17 cellular contexts compared by ENCODE assay signal in the genomic region with DNA sequence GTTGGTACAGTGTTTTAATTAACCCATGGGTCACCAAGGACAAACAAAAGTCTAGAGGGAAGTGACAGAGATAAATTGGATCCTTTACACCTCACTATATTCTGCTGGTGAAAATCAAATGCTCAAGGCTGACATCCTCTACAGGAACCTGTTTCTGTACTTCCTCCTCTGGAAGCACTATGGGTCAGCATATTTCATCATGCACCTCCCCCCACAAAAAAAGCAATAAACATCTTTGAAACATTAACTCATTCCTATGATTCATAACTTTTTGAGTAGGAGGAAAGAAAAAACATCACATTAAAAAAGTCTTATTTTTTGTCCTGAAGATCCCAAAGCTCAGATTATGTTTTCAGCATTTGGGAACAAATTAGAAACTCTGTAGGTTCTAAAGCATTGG.
A peak's percentile ranks its signal among the peaks of the same experiment; 100 is the strongest.
DNase-seq lines count a peak whose midpoint lies in the region; ATAC-seq and TF ChIP-seq lines count a peak whose summit lies in the region.
"Had no signal": no experiment of that assay in that cellular context is flagged by ENCODE, and none has a peak within 500 bp of the region (broad histone marks: within the 10 kb centered on the region; RNA-seq: fewer than 3 reads in every experiment).

No MANE protein-coding gene starts in this region.

- TF ChIP-seq RAD21 in IMR-90 (IDR thresholded peaks at IDR 0.05; ENCODE audit: low read length), result no peak

- H3K27ac ChIP-seq in IMR-90 (ENCODE audit: insufficient read depth, low read length), result no peak overlapping the region
- H3K27ac ChIP-seq: Peyer's patch had no signal

- no peaks in the 10 kb centered on the region for H3K4me1 Mint-ChIP-seq in activated CD8-positive, alpha-beta T cell treated with anti-CD3 and anti-CD28 coated beads for 36 hours (ENCODE audit: low read depth)
- H3K4me1 Mint-ChIP-seq: CD4-positive, alpha-beta memory T cell; IgD-negative memory B cell had no signal

- no peaks in the 10 kb centered on the region for H3K9me3 Mint-ChIP-seq in activated CD8-positive, alpha-beta T cell treated with anti-CD3 and anti-CD28 coated beads for 36 hours

- no peaks in the 10 kb centered on the region for H3K4me1 ChIP-seq in IMR-90 (ENCODE audit: control insufficient read depth, insufficient read depth, low read length)
- H3K4me1 ChIP-seq: BE2C, Peyer's patch had no signal

- POLR2A ChIA-PET in IMR-90 (lab: Charles Lee; ENCODE audit: unreplicated experiment), result no interaction called here
- POLR2A ChIA-PET in activated CD8-positive, alpha-beta T cell treated with anti-CD3 and anti-CD28 coated beads for 36 hours (lab: Charles Lee), result no interaction called here

- H3K18ac ChIP-seq in IMR-90 (ENCODE audit: low read depth, low read length), result no peak overlapping the region

- no peak overlapping the region for H2AK9ac ChIP-seq in IMR-90 (replicated peaks; ENCODE audit: low read depth, low read length, poor library complexity)

- TF ChIP-seq CTCF in IMR-90 (conservative IDR thresholded peaks at IDR 0.05; ENCODE audit: low read depth, low read length) (no peak), fibroblast of mammary gland (conservative IDR thresholded peaks at IDR 0.05; ENCODE audit: control insufficient read depth, insufficient read depth, low read depth, low read length) (no peak)
- no peak for TF ChIP-seq CTCF in activated CD8-positive, alpha-beta T cell treated with anti-CD3 and anti-CD28 coated beads for 36 hours (IDR thresholded peaks at IDR 0.05)

- no peak overlapping the region for H4K91ac ChIP-seq in IMR-90 (ENCODE audit: insufficient read depth, low read depth, low read length)

- no peaks in the 10 kb centered on the region for H3K27me3 Mint-ChIP-seq in activated CD8-positive, alpha-beta T cell treated with anti-CD3 and anti-CD28 coated beads for 36 hours
- H3K27me3 Mint-ChIP-seq: CD4-positive, alpha-beta memory T cell; IgD-negative memory B cell had no signal

- no peaks in the 10 kb centered on the region for H3K79me1 ChIP-seq in IMR-90 (ENCODE audit: low read depth in 1 of 2, low read length in 2 of 2)

- H3K27ac Mint-ChIP-seq in activated CD8-positive, alpha-beta T cell treated with anti-CD3 and anti-CD28 coated beads for 36 hours, result no peak overlapping the region
- H3K27ac Mint-ChIP-seq: CD4-positive, alpha-beta memory T cell; IgD-negative memory B cell had no signal

- no peak overlapping the region for H4K5ac ChIP-seq in IMR-90 (ENCODE audit: low read depth, low read length)

- no peak overlapping the region for H2BK5ac ChIP-seq in IMR-90 (ENCODE audit: low read depth, low read length, poor library complexity, severe bottlenecking)

- no peak overlapping the region for H2BK15ac ChIP-seq in IMR-90 (ENCODE audit: low read depth, low read length)

- CTCF ChIA-PET in IMR-90 (lab: Yijun Ruan, JAX), result no interaction called here
- CTCF ChIA-PET in activated CD8-positive, alpha-beta T cell treated with anti-CD3 and anti-CD28 coated beads for 36 hours (lab: Charles Lee), result no interaction called here

- H3K9ac ChIP-seq in IMR-90 (ENCODE audit: low read depth, low read length), result no peak overlapping the region

- in situ Hi-C loops in IMR-90 (cut with MboI; ENCODE audit: low sequenced_read_pairs), result no loop called here

- DNase-seq in IMR-90 (peak; percentile 0), NCI-H226 (peak; percentile 1), fibroblast of mammary gland (ENCODE audit: low read depth) (peak; percentile 36), non-pigmented ciliary epithelial cell (ENCODE audit: low read depth) (peak; percentile 10)
- DNase-seq in activated CD8-positive, alpha-beta T cell treated with anti-CD3 and anti-CD28 coated beads for 36 hours, result no peak
- DNase-seq: BE2C; CD4-positive, alpha-beta memory T cell; NCI-H1105; NCI-H187; NCI-H446 treated with DMSO at 0.1 percent for 48 hours; NCI-H82; Peyer's patch; SHP77 treated with DMSO at 0.1 percent for 48 hours had no signal

- no peak overlapping the region for H3K56ac ChIP-seq in IMR-90 (ENCODE audit: extremely low read depth, insufficient read depth, low read length)

- peaks cover 14% of the 10 kb centered on the region for H3K9me3 ChIP-seq in IMR-90 (ENCODE audit: control insufficient read depth, insufficient read depth, low read length)
- H3K9me3 ChIP-seq: BE2C, Peyer's patch had no signal

- H3K23ac ChIP-seq in IMR-90 (ENCODE audit: low read depth, low read length), result no peak overlapping the region

- no peaks in the 10 kb centered on the region for H3K36me3 Mint-ChIP-seq in activated CD8-positive, alpha-beta T cell treated with anti-CD3 and anti-CD28 coated beads for 36 hours (ENCODE audit: low read depth)
- H3K36me3 Mint-ChIP-seq: CD4-positive, alpha-beta memory T cell had no signal

- H3K4me3 Mint-ChIP-seq in activated CD8-positive, alpha-beta T cell treated with anti-CD3 and anti-CD28 coated beads for 36 hours, result no peak overlapping the region
- H3K4me3 Mint-ChIP-seq: CD4-positive, alpha-beta memory T cell; IgD-negative memory B cell had no signal

- dilution Hi-C loops in IMR-90 (cut with HindIII; ENCODE audit: low sequenced_read_pairs, unreplicated experiment), result no loop called here

- H3K9me1 ChIP-seq in IMR-90 (ENCODE audit: insufficient read depth, low read length), result no peaks in the 10 kb centered on the region

- no peak for TF ChIP-seq POLR2A in IMR-90 (IDR thresholded peaks at IDR 0.05; ENCODE audit: low read depth, low read length)

- no peak overlapping the region for H2AFZ ChIP-seq in IMR-90 (replicated peaks; ENCODE audit: low read length, poor library complexity)

- no peaks in the 10 kb centered on the region for H4K20me1 ChIP-seq in IMR-90 (ENCODE audit: insufficient read depth, low read length)

- no peak for ATAC-seq in IMR-90 (ENCODE audit: low read depth)
- ATAC-seq in GM21717 (IDR thresholded peaks at IDR 0.05; ENCODE audit: unreplicated experiment), result no peak
- no peak for ATAC-seq in HG02571 (IDR thresholded peaks at IDR 0.05; ENCODE audit: unreplicated experiment)
- no peak for ATAC-seq in activated CD8-positive, alpha-beta T cell treated with anti-CD3 and anti-CD28 coated beads for 36 hours
- no peak for ATAC-seq in HG02840 (IDR thresholded peaks at IDR 0.05; ENCODE audit: low FRiP score, unreplicated experiment)

- no peaks in the 10 kb centered on the region for H3K36me3 ChIP-seq in IMR-90 (ENCODE audit: control insufficient read depth, insufficient read depth, low read length)
- H3K36me3 ChIP-seq: BE2C, Peyer's patch had no signal

- H2AK5ac ChIP-seq in IMR-90 (ENCODE audit: low read depth, low read length), result no peak overlapping the region

- no peak overlapping the region for H2BK20ac ChIP-seq in IMR-90 (ENCODE audit: low read depth, low read length)

- intact Hi-C loops in IMR-90 (cut with micrococcal nuclease), result no loop called here
- intact Hi-C loops in activated CD8-positive, alpha-beta T cell treated with anti-CD3 and anti-CD28 coated beads for 36 hours (cut with micrococcal nuclease), result no loop called here

- no TSS peak for BruUV-seq in IMR-90 (replicated peaks; lab: Mats Ljungman, UMichigan)

- H2BK120ac ChIP-seq in IMR-90 (ENCODE audit: low read depth, low read length), result no peak overlapping the region

- H3K4me2 ChIP-seq in IMR-90 (ENCODE audit: low read depth, low read length), result no peak overlapping the region

- no peak overlapping the region for H3K14ac ChIP-seq in IMR-90 (replicated peaks; ENCODE audit: low read depth, low read length)

- H3K4ac ChIP-seq in IMR-90 (ENCODE audit: low read depth, low read length), result no peak overlapping the region

- H3K27me3 ChIP-seq in IMR-90 (ENCODE audit: control insufficient read depth, insufficient read depth, low read length), result no peaks in the 10 kb centered on the region
- H3K27me3 ChIP-seq: BE2C, Peyer's patch had no signal

- H3K4me3 ChIP-seq in IMR-90 (ENCODE audit: insufficient read depth, low read depth, low read length), result no peak overlapping the region
- H3K4me3 ChIP-seq in fibroblast of mammary gland (ENCODE audit: control insufficient read depth, low read depth, low read length), result no peak overlapping the region
- H3K4me3 ChIP-seq: Peyer's patch had no signal

- H4K8ac ChIP-seq in IMR-90 (ENCODE audit: low read depth in 2 of 2, low read length in 2 of 2), result no peak overlapping the region

TF ChIP-seq in IMR-90, 13 proteins besides CTCF, POLR2A, EP300 and RAD21:
- TF ChIP-seq, protein P1, sequence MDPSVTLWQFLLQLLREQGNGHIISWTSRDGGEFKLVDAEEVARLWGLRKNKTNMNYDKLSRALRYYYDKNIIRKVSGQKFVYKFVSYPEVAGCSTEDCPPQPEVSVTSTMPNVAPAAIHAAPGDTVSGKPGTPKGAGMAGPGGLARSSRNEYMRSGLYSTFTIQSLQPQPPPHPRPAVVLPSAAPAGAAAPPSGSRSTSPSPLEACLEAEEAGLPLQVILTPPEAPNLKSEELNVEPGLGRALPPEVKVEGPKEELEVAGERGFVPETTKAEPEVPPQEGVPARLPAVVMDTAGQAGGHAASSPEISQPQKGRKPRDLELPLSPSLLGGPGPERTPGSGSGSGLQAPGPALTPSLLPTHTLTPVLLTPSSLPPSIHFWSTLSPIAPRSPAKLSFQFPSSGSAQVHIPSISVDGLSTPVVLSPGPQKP (IDR thresholded peaks at IDR 0.05; ENCODE audit: borderline replicate concordance, low read depth, low read length), result no peak
- TF ChIP-seq BHLHE40 (IDR thresholded peaks at IDR 0.05; ENCODE audit: low read depth, low read length) (no peak), CHD1 (IDR thresholded peaks at IDR 0.05; ENCODE audit: low read depth, low read length) (no peak), RFX5 (IDR thresholded peaks at IDR 0.05; ENCODE audit: low read depth, low read length) (no peak), MAZ (IDR thresholded peaks at IDR 0.05; ENCODE audit: borderline replicate concordance, low read depth, low read length) (no peak), MAFK (IDR thresholded peaks at IDR 0.05; ENCODE audit: low read depth, low read length) (no peak), FOS (IDR thresholded peaks at IDR 0.05; ENCODE audit: low read depth, low read length) (no peak), CEBPB (IDR thresholded peaks at IDR 0.05; ENCODE audit: low read depth, low read length) (no peak), MXI1 (IDR thresholded peaks at IDR 0.05; ENCODE audit: borderline replicate concordance, low read depth, low read length) (no peak), RCOR1 (IDR thresholded peaks at IDR 0.05; ENCODE audit: insufficient replicate concordance, low read length) (no peak), NFE2L2 (IDR thresholded peaks at IDR 0.05; ENCODE audit: low read depth, low read length) (no peak), SMC3 (IDR thresholded peaks at IDR 0.05; ENCODE audit: low read depth, low read length) (no peak)
- TF ChIP-seq, protein P2, sequence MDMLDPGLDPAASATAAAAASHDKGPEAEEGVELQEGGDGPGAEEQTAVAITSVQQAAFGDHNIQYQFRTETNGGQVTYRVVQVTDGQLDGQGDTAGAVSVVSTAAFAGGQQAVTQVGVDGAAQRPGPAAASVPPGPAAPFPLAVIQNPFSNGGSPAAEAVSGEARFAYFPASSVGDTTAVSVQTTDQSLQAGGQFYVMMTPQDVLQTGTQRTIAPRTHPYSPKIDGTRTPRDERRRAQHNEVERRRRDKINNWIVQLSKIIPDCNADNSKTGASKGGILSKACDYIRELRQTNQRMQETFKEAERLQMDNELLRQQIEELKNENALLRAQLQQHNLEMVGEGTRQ (IDR thresholded peaks at IDR 0.05; ENCODE audit: low read depth, low read length), result no peak
TF ChIP-seq in IMR-90: peak in this region for 0.
